18 cellular contexts compared by ENCODE assay signal in the genomic region with DNA sequence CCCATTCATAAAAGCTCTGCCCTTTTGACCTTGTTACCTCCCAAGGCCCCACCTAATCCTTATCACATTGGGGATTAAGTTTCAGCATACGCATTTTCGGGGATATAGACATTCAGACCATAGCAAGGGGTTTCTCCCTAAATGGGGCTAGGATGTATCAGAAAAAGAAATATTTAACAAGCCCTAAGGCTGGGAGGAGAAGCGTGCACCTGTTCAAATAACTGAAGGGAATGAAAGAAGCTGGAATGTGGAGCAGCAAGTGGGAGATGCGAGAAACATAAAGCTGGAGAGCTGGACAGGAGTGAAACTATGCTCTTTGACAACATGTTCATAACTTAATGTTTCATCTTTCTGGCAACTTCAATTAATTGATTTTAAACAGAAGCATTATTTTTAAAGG.
DNase-seq lines count a peak whose midpoint lies in the region; TF ChIP-seq lines count a peak whose summit lies in the region.
"Had no signal": no experiment of that assay in that cellular context is flagged by ENCODE, and none has a peak within 500 bp of the region (broad histone marks: within the 10 kb centered on the region; RNA-seq: fewer than 3 reads in every experiment).

No MANE protein-coding gene starts in this region.

- H3K27me3 ChIP-seq in endodermal cell (ENCODE audit: control insufficient read depth, insufficient read depth, low read length, poor library complexity, severe bottlenecking): peaks cover 94% of the 10 kb centered on the region
- H3K27me3 ChIP-seq: BLaER1 treated with 17β-estradiol and CSF1 and Interleukin-3, amounts not matched to agents 10 nM and 100 nM had no signal

- no peak overlapping the region for H3K4me3 Mint-ChIP-seq in endodermal cell
- H3K4me3 Mint-ChIP-seq: B cell; CD4-positive, alpha-beta T cell; CD8-positive, alpha-beta T cell had no signal

- peaks cover 18% of the 10 kb centered on the region for H3K4me1 Mint-ChIP-seq in endodermal cell
- H3K4me1 Mint-ChIP-seq: B cell had no signal

- H3K27ac Mint-ChIP-seq in endodermal cell: no peak overlapping the region
- H3K27ac Mint-ChIP-seq: B cell; CD4-positive, alpha-beta T cell; CD8-positive, alpha-beta T cell had no signal

- peak; percentile 12 for DNase-seq in DMS53 (lab: John Stamatoyannopoulos, UW)
- no peak for DNase-seq in DMS53 treated with DMSO at 0.1 percent for 48 hours (lab: John Stamatoyannopoulos, UW; ENCODE audit: unreplicated experiment)
- peak; percentile 26 for DNase-seq in COLO668 (lab: John Stamatoyannopoulos, UW; ENCODE audit: unreplicated experiment)
- DNase-seq in NCI-H146 (lab: John Stamatoyannopoulos, UW): peak; percentile 75
- DNase-seq in activated CD8-positive, alpha-beta memory T cell treated with anti-CD3 and anti-CD28 coated beads, Interleukin-2, amount 50 U/mL, for 48 hours: no peak
- DNase-seq in endodermal cell: no peak
- DNase-seq: AML-193; Calu3; CD4-positive, alpha-beta T cell; CD8-positive, alpha-beta T cell; COR-L47; DMS79 treated with DMSO at 0.1 percent for 48 hours; GF-D8 had no signal

- 92 to 98% methylated on average over 4 of the region's 4 CpGs for WGBS in endodermal cell (ENCODE audit: insufficient coverage in 1 of 2, insufficient read length in 1 of 2), 2 experiments

- H3K36me3 Mint-ChIP-seq in endodermal cell (ENCODE audit: low read depth): no peaks in the 10 kb centered on the region
- H3K36me3 Mint-ChIP-seq: CD8-positive, alpha-beta T cell had no signal

- no peaks in the 10 kb centered on the region for H3K36me3 ChIP-seq in endodermal cell (ENCODE audit: control insufficient read depth, insufficient read depth, low read length)
- H3K36me3 ChIP-seq: BLaER1 treated with 17β-estradiol and CSF1 and Interleukin-3, amounts not matched to agents 10 nM and 100 nM had no signal

- H3K27me3 Mint-ChIP-seq in endodermal cell (ENCODE audit: insufficient read depth): peaks cover 93% of the 10 kb centered on the region
- H3K27me3 Mint-ChIP-seq: B cell; CD4-positive, alpha-beta T cell had no signal

- H3K4me1 ChIP-seq in endodermal cell (ENCODE audit: control insufficient read depth, insufficient read depth, low read length): peaks cover 4% of the 10 kb centered on the region
- H3K4me1 ChIP-seq: A549; BLaER1 treated with 17β-estradiol and CSF1 and Interleukin-3, amounts not matched to agents 10 nM and 100 nM had no signal

- no peak for TF ChIP-seq CTCF in endodermal cell (conservative IDR thresholded peaks at IDR 0.05)

- H3K9ac ChIP-seq in endodermal cell (ENCODE audit: extremely low read depth, low read length, poor library complexity, severe bottlenecking): no peak overlapping the region
- H3K9ac ChIP-seq: BLaER1 treated with 17β-estradiol and CSF1 and Interleukin-3, amounts not matched to agents 10 nM and 100 nM had no signal

- no peaks in the 10 kb centered on the region for H3K9me3 Mint-ChIP-seq in endodermal cell

- H3K9me3 ChIP-seq in endodermal cell (ENCODE audit: control insufficient read depth, low read length): peaks cover 9% of the 10 kb centered on the region
- H3K9me3 ChIP-seq: A549; BLaER1 treated with 17β-estradiol and CSF1 and Interleukin-3, amounts not matched to agents 10 nM and 100 nM had no signal

- no peak overlapping the region for H3K4me3 ChIP-seq in endodermal cell (ENCODE audit: low read length)
- H3K4me3 ChIP-seq: A549; BLaER1 treated with 17β-estradiol and CSF1 and Interleukin-3, amounts not matched to agents 10 nM and 100 nM had no signal

- no peak overlapping the region for H3K27ac ChIP-seq in endodermal cell (ENCODE audit: low read depth, low read length)
- H3K27ac ChIP-seq: 22Rv1; A549; BLaER1 treated with 17β-estradiol and CSF1 and Interleukin-3, amounts not matched to agents 10 nM and 100 nM; C4-2B had no signal

Comparison
In these comparisons a context has a peak if more than half of its experiments do, and no peak if none do; other contexts are left out.
1. DNase-seq: peak in DMS53 (single experiment), COLO668 (single experiment) and NCI-H146 (single experiment); none in DMS53 treated with DMSO at 0.1 percent for 48 hours (single experiment), activated CD8-positive, alpha-beta memory T cell treated with anti-CD3 and anti-CD28 coated beads, Interleukin-2, amount 50 U/mL, for 48 hours (single experiment) and endodermal cell (single experiment).